Comparison of ENCODE assay signal across 8 cellular contexts in the genomic region with DNA sequence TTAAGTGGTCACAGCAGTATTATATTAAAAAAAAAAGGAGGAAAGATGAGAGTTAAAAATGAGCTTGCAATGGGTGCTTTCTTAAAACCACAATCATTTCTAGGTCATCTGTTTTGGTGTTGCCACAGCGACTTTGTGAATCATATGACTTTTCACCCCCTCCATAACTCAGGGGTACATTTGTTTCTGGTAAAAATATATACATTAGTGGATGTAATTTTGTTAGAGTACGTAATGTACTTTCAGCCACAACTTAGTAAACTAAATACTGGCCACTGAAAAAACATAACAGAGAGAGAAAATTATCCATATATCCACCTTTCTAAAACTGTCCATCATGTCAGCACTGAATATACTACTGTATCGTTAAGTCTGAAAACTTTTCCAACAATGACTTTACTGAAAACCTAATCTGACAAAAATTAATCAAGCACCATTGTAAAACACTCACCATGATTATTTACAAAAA. TPM values are rescaled to one million over a fixed set of nuclear protein-coding genes. Genes with fewer than 3 reads are reported as not detected.
DNase-seq lines count a peak whose midpoint lies in the region; ATAC-seq and TF ChIP-seq lines count a peak whose summit lies in the region.

No MANE protein-coding gene starts in this region.

- peaks cover 98% of the 10 kb centered on the region for H3K79me2 ChIP-seq in Karpas-422 (ENCODE audit: low read length)

- H3K36me3 Mint-ChIP-seq in brain (peaks cover 48% of the 10 kb centered on the region), osteocyte (ENCODE audit: unreplicated experiment) (peaks cover 42% of the 10 kb centered on the region)

- H4K20me1 ChIP-seq in Karpas-422 (ENCODE audit: insufficient read depth, low read depth, low read length): no peaks in the 10 kb centered on the region

- peak overlapping the region; percentile 64 for H3K4me3 ChIP-seq in Karpas-422 (ENCODE audit: low read length)

- peaks cover 52% of the 10 kb centered on the region for H3K4me1 Mint-ChIP-seq in brain
- peaks cover 41% of the 10 kb centered on the region for H3K4me1 Mint-ChIP-seq in osteocyte (ENCODE audit: unreplicated experiment)

- H3K27me3 Mint-ChIP-seq in brain (no peaks in the 10 kb centered on the region), osteocyte (ENCODE audit: unreplicated experiment) (no peaks in the 10 kb centered on the region)

- H3K4me3 Mint-ChIP-seq in brain (peak overlapping the region in 3 of 5 experiments; percentile 56 to 95 (median 89)), osteocyte (ENCODE audit: unreplicated experiment) (peak overlapping the region; percentile 93)

- H3K27me3 ChIP-seq in Karpas-422 (ENCODE audit: low read length): no peaks in the 10 kb centered on the region

- H3K9ac ChIP-seq in Karpas-422 (ENCODE audit: low read length): peak overlapping the region; percentile 68

- TF ChIP-seq CTCF in brain (conservative IDR thresholded peaks at IDR 0.05) (no peak), osteocyte (IDR thresholded peaks at IDR 0.05) (no peak)

- H3K27ac Mint-ChIP-seq in brain (peak overlapping the region in 3 of 5 experiments; percentile 73 to 98 (median 77)), osteocyte (ENCODE audit: unreplicated experiment) (peak overlapping the region; percentile 99)

- peak; percentile 40 for ATAC-seq in GM18517 (IDR thresholded peaks at IDR 0.05; ENCODE audit: unreplicated experiment)

- peaks cover 52% of the 10 kb centered on the region for H3K4me1 ChIP-seq in Karpas-422 (ENCODE audit: low read length)

- peak overlapping the region; percentile 95 for H3K27ac ChIP-seq in Karpas-422 (ENCODE audit: low read length)

- H3K9me3 Mint-ChIP-seq in brain (peaks cover 13 to 23% (median 18%) of the 10 kb centered on the region in 5 experiments), osteocyte (ENCODE audit: unreplicated experiment) (peaks cover 20% of the 10 kb centered on the region)

- peaks cover 37% of the 10 kb centered on the region for H3K36me3 ChIP-seq in Karpas-422 (ENCODE audit: insufficient read depth, low read length)

- H3K9me3 ChIP-seq in Karpas-422 (ENCODE audit: low read length): no peaks in the 10 kb centered on the region

- H2AFZ ChIP-seq in Karpas-422 (ENCODE audit: low read length): no peak overlapping the region

- peak overlapping the region; percentile 93 for H3K4me2 ChIP-seq in Karpas-422 (ENCODE audit: low read depth, low read length, poor library complexity, severe bottlenecking)

- no peaks in the 10 kb centered on the region for H3K9me2 ChIP-seq in Karpas-422 (replicated peaks; ENCODE audit: insufficient read depth, low read length)

- DNase-seq in Karpas-422: no peak
- DNase-seq in osteocyte (ENCODE audit: extremely low spot score, unreplicated experiment): no peak
- DNase-seq in stimulated activated CD4-positive, alpha-beta T cell treated with anti-CD3 and anti-CD28 coated beads, Interleukin-1b, Interleukin-23, amount 100 ng/mL, for 48 hours: no peak
- no peak for DNase-seq in NCI-H146 (lab: John Stamatoyannopoulos, UW)
- no peak for DNase-seq in COLO829 (ENCODE audit: low spot score)
- DNase-seq in NCI-H446 (lab: John Stamatoyannopoulos, UW): no peak

RNA-seq across cellular contexts. Expression of gene ANKRD28, which starts 3.4 kb away (rescaled TPM):
- 70.3 and 113 TPM in 2 replicates for total RNA-seq in Karpas-422 (2014; rRNA removed; shearing (Covaris generic); ENCODE audit: low replicate concordance)
- polyA plus RNA-seq in brain (ENCODE audit: insufficient read depth, low read depth, low replicate concordance): 6.5 TPM
- total RNA-seq in osteocyte: 151 and 160 TPM in 2 replicates
